In the genomic region with DNA sequence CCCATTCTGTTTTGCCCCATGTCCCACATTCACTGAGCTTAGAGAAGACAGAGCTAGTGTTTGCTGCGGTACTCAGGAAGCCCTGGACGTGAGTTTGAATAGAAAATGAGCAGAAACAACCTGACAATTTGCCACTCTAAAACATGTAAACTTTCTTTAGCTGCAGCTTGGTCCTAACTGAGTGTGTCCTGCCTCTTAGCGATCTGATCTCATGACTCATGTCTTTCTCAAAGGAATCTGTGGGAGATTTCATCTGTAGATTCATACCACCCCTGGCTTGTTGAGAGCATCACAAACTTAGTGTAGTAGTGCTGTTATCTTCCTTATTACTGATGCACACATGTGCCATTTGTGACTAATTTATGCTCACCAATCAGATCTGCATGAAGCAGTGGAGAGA, we compare ENCODE assay signal across 1 cellular context.
A peak's percentile ranks its signal among the peaks of the same experiment; 100 is the strongest.
TF ChIP-seq lines count a peak whose summit lies in the region.

No MANE protein-coding gene starts in this region.

TF ChIP-seq in SK-N-SH, 30 proteins besides CTCF, POLR2A, EP300 and RAD21 (continued from another document):
- TF ChIP-seq, protein P1, sequence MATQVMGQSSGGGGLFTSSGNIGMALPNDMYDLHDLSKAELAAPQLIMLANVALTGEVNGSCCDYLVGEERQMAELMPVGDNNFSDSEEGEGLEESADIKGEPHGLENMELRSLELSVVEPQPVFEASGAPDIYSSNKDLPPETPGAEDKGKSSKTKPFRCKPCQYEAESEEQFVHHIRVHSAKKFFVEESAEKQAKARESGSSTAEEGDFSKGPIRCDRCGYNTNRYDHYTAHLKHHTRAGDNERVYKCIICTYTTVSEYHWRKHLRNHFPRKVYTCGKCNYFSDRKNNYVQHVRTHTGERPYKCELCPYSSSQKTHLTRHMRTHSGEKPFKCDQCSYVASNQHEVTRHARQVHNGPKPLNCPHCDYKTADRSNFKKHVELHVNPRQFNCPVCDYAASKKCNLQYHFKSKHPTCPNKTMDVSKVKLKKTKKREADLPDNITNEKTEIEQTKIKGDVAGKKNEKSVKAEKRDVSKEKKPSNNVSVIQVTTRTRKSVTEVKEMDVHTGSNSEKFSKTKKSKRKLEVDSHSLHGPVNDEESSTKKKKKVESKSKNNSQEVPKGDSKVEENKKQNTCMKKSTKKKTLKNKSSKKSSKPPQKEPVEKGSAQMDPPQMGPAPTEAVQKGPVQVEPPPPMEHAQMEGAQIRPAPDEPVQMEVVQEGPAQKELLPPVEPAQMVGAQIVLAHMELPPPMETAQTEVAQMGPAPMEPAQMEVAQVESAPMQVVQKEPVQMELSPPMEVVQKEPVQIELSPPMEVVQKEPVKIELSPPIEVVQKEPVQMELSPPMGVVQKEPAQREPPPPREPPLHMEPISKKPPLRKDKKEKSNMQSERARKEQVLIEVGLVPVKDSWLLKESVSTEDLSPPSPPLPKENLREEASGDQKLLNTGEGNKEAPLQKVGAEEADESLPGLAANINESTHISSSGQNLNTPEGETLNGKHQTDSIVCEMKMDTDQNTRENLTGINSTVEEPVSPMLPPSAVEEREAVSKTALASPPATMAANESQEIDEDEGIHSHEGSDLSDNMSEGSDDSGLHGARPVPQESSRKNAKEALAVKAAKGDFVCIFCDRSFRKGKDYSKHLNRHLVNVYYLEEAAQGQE (IDR thresholded peaks at IDR 0.05; ENCODE audit: low read depth, low read length) = no peak
- TF ChIP-seq NRF1 (IDR thresholded peaks at IDR 0.05; ENCODE audit: low read depth, low read length) (no peak), FOXJ3 (CRISPR knock-in tag; IDR thresholded peaks at IDR 0.05) (no peak), GATA2 (CRISPR knock-in tag; IDR thresholded peaks at IDR 0.05) (peak; percentile 20; the same call in 1 of the 2 replicates), EZH2phosphoT487 (IDR thresholded peaks at IDR 0.05; ENCODE audit: borderline replicate concordance, low read depth) (no peak), RFX5 (IDR thresholded peaks at IDR 0.05; ENCODE audit: low read length) (no peak), NFIC (IDR thresholded peaks at IDR 0.05; ENCODE audit: borderline replicate concordance) (peak; percentile 20; the same call in 1 of the 2 replicates), SIN3A (IDR thresholded peaks at IDR 0.05; ENCODE audit: borderline replicate concordance, low read depth, low read length) (no peak), TAF1 (IDR thresholded peaks at IDR 0.05; ENCODE audit: borderline replicate concordance, low read depth, low read length) (peak; percentile 25; the same call in 1 of the 2 replicates), TCF12 (IDR thresholded peaks at IDR 0.05) (peak; percentile 88), RCOR1 (IDR thresholded peaks at IDR 0.05; ENCODE audit: low read length) (no peak), RXRA (IDR thresholded peaks at IDR 0.05; ENCODE audit: borderline replicate concordance, low read depth) (no peak), CHD2 (IDR thresholded peaks at IDR 0.05; ENCODE audit: low read length, partially characterized antibody) (no peak), JUND (IDR thresholded peaks at IDR 0.05) (peak; percentile 87), POLR2AphosphoS5 (IDR thresholded peaks at IDR 0.05; ENCODE audit: low read depth, low read length) (peak; percentile 49; the same call in 1 of the 2 replicates), MEF2A (IDR thresholded peaks at IDR 0.05; ENCODE audit: borderline replicate concordance, low read depth) (no peak), GABPA (IDR thresholded peaks at IDR 0.05; ENCODE audit: low read depth) (no peak), TEAD4 (IDR thresholded peaks at IDR 0.05; ENCODE audit: borderline replicate concordance, insufficient read depth) (peak; percentile 44; the same call in 1 of the 2 replicates), YY1 (IDR thresholded peaks at IDR 0.05; ENCODE audit: low read depth) (no peak), FOXM1 (IDR thresholded peaks at IDR 0.05; ENCODE audit: low read depth) (no peak), SMC3 (IDR thresholded peaks at IDR 0.05; ENCODE audit: low read depth, low read length) (no peak), MXI1 (IDR thresholded peaks at IDR 0.05; ENCODE audit: low read depth, low read length) (no peak)
- TF ChIP-seq, protein P2, sequence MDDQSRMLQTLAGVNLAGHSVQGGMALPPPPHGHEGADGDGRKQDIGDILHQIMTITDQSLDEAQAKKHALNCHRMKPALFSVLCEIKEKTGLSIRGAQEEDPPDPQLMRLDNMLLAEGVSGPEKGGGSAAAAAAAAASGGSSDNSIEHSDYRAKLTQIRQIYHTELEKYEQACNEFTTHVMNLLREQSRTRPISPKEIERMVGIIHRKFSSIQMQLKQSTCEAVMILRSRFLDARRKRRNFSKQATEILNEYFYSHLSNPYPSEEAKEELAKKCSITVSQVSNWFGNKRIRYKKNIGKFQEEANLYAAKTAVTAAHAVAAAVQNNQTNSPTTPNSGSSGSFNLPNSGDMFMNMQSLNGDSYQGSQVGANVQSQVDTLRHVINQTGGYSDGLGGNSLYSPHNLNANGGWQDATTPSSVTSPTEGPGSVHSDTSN (IDR thresholded peaks at IDR 0.05) = peak; percentile 63
- TF ChIP-seq, protein P3, sequence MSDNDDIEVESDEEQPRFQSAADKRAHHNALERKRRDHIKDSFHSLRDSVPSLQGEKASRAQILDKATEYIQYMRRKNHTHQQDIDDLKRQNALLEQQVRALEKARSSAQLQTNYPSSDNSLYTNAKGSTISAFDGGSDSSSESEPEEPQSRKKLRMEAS (IDR thresholded peaks at IDR 0.05; ENCODE audit: low read depth) = no peak
- TF ChIP-seq, protein P4, sequence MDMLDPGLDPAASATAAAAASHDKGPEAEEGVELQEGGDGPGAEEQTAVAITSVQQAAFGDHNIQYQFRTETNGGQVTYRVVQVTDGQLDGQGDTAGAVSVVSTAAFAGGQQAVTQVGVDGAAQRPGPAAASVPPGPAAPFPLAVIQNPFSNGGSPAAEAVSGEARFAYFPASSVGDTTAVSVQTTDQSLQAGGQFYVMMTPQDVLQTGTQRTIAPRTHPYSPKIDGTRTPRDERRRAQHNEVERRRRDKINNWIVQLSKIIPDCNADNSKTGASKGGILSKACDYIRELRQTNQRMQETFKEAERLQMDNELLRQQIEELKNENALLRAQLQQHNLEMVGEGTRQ (IDR thresholded peaks at IDR 0.05; ENCODE audit: borderline replicate concordance, low read depth, low read length) = no peak
- TF ChIP-seq, protein P5, sequence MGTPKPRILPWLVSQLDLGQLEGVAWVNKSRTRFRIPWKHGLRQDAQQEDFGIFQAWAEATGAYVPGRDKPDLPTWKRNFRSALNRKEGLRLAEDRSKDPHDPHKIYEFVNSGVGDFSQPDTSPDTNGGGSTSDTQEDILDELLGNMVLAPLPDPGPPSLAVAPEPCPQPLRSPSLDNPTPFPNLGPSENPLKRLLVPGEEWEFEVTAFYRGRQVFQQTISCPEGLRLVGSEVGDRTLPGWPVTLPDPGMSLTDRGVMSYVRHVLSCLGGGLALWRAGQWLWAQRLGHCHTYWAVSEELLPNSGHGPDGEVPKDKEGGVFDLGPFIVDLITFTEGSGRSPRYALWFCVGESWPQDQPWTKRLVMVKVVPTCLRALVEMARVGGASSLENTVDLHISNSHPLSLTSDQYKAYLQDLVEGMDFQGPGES (IDR thresholded peaks at IDR 0.05; ENCODE audit: low read depth, low read length) = no peak
